7 cellular contexts compared by ENCODE assay signal in genomic region chrX:74421181-74422028, GRCh38. TPM values are rescaled to one million over a fixed set of nuclear protein-coding genes. Genes with fewer than 3 reads are reported as not detected.
DNase-seq lines count a peak whose midpoint lies in the region; ATAC-seq, FAIRE-seq and TF ChIP-seq lines count a peak whose summit lies in the region.

Gene SLC16A2, plus strand, starts transcription at chrX:74421493. Its CDS starts 145 bp downstream, at chrX:74421638.

- no peak within 1 kb of the TSS for H2BK12ac ChIP-seq in H1 (ENCODE audit: low read depth, low read length)

- H2BK5ac ChIP-seq in H1 (ENCODE audit: low read depth, low read length), result no peak within 1 kb of the TSS

- DNase-seq in GM13977 (ENCODE audit: low spot score) (peak; percentile 57), NCI-H1694 treated with DMSO at 0.1 percent for 48 hours (lab: John Stamatoyannopoulos, UW) (peak; percentile 78), H1 (ENCODE audit: low read depth in 1 of 2, low spot score in 2 of 2) (peak in 1 of 2 experiments; percentile 60), lung (ENCODE audit: low spot score) (peak; percentile 57)
- DNase-seq in activated CD4-positive, alpha-beta memory T cell treated with anti-CD3 and anti-CD28 coated beads, Interleukin-2, amount 10 ng/mL, durations not matched to agents 7 days and 5 days, result peak; percentile 16
- peak; percentile 42 for DNase-seq in stimulated activated CD8-positive, alpha-beta memory T cell treated with anti-CD3 and anti-CD28 coated beads, Interleukin-4, amount 100 ng/mL, for 48 hours

- no peak for TF ChIP-seq POLR2A in H1 (IDR thresholded peaks at IDR 0.05; ENCODE audit: control extremely low read depth in 1 of 2, low read depth in 2 of 2, low read length in 2 of 2)

- H3K18ac ChIP-seq in H1 (ENCODE audit: extremely low read depth, low read length), result peak within 1 kb of the TSS; percentile 60

- TF ChIP-seq CTCF in GM13977 (IDR thresholded peaks at IDR 0.05; ENCODE audit: extremely low read depth, insufficient read depth, missing control alignments) (no peak), H1 (IDR thresholded peaks at IDR 0.05; ENCODE audit: control extremely low read depth in 1 of 3, insufficient read depth in 1 of 3, low read depth in 1 of 3, low read length in 3 of 3) (no peak), lung (IDR thresholded peaks at IDR 0.05; ENCODE audit: control extremely low read depth, extremely low read depth) (no peak)

- FAIRE-seq in H1 (lab: Jason Lieb, UNC), result no peak

- no peak within 1 kb of the TSS for H2BK20ac ChIP-seq in H1 (ENCODE audit: low read length)

- H3K36me3 ChIP-seq in H1 (ENCODE audit: control insufficient read depth in 2 of 4, insufficient read depth in 4 of 4, low read length in 3 of 4) (no peaks in the 10 kb centered on the region), lung (ENCODE audit: control insufficient read depth in 2 of 2, insufficient read depth in 2 of 2, low read length in 2 of 2) (no peaks in the 10 kb centered on the region)

- CTCF ChIA-PET in activated CD4-positive, alpha-beta memory T cell treated with anti-CD3 and anti-CD28 coated beads, Interleukin-2, amount 10 ng/mL, durations not matched to agents 7 days and 5 days (lab: Charles Lee), result no interaction called here
- CTCF ChIA-PET in H1 (lab: Charles Lee; ENCODE audit: partially characterized antibody), result interaction anchor here (0.6 to 1.9 kb wide), 5 partner anchors 11 to 41 kb away, joined by 3 to 9 read pairs (median 4); no protein-coding TSS in a partner anchor

- WGBS in H1 (ENCODE audit: extremely low coverage in 1 of 2, insufficient coverage in 1 of 2, insufficient read length in 1 of 2, insufficient replicate concordance in 2 of 2, low coverage in 1 of 2, low lambda C conversion rate in 2 of 2, missing lambda C conversion rate in 1 of 2), 2 experiments, result 0% methylated on average over 2 of the region's 55 CpGs; no CpG with 5 or more reads in 1 of the 2 experiments
- WGBS in lung, 2 donors, result 1 to 33% methylated on average over 21 to 55 of the region's 55 CpGs

- H3K27ac Mint-ChIP-seq in activated CD4-positive, alpha-beta memory T cell treated with anti-CD3 and anti-CD28 coated beads, Interleukin-2, amount 10 ng/mL, durations not matched to agents 7 days and 5 days, result no peak within 1 kb of the TSS

- H3K4me3 ChIP-seq in H1 (ENCODE audit: extremely low read depth in 1 of 4, insufficient read depth in 2 of 4, low read depth in 3 of 4, low read length in 4 of 4) (peak within 1 kb of the TSS; percentile 55 to 73 (median 66)), lung (peak within 1 kb of the TSS; percentile 33)

- peaks cover 17% of the 10 kb centered on the region for H3K23me2 ChIP-seq in H1 (ENCODE audit: low read depth, low read length)

- peak within 1 kb of the TSS in 2 of 4 experiments; percentile 30 to 71; a peak in 4 of 7 replicates for H3K9ac ChIP-seq in H1 (replicated peaks in 1 of 4; ENCODE audit: extremely low read depth in 1 of 4, low read depth in 3 of 4, low read length in 3 of 4)

- H3K79me1 ChIP-seq in H1 (ENCODE audit: low read depth, low read length), result no peaks in the 10 kb centered on the region

- POLR2A ChIA-PET in activated CD4-positive, alpha-beta memory T cell treated with anti-CD3 and anti-CD28 coated beads, Interleukin-2, amount 10 ng/mL, durations not matched to agents 7 days and 5 days (lab: Charles Lee), result no interaction called here
- POLR2A ChIA-PET in H1 (lab: Charles Lee; ENCODE audit: partially characterized antibody), result interaction anchor here (1.3 to 1.8 kb wide), 2 partner anchors 11 to 114 kb away, joined by 4 to 7 read pairs; no protein-coding TSS in a partner anchor

- peak within 1 kb of the TSS; percentile 85; the same call in 1 of the 2 replicates for H4K8ac ChIP-seq in H1 (ENCODE audit: extremely low read depth, insufficient read depth, low read length)

- no peak for TF ChIP-seq RAD21 in H1 (IDR thresholded peaks at IDR 0.05 in 1 of 2, conservative IDR thresholded peaks at IDR 0.05 in 1 of 2; ENCODE audit: low read depth in 2 of 2, low read length in 2 of 2)

- H3K4me1 ChIP-seq in H1 (replicated peaks in 1 of 4; ENCODE audit: control insufficient read depth in 3 of 4, insufficient read depth in 4 of 4, low read length in 3 of 4) (peaks cover 0 to 8% (median 3%) of the 10 kb centered on the region in 4 experiments; a peak in 4 of 7 replicates), lung (ENCODE audit: control insufficient read depth in 2 of 2, insufficient read depth in 2 of 2, low read length in 2 of 2) (no peaks in the 10 kb centered on the region)

- peaks cover 5% of the 10 kb centered on the region for H3K4me1 Mint-ChIP-seq in activated CD4-positive, alpha-beta memory T cell treated with anti-CD3 and anti-CD28 coated beads, Interleukin-2, amount 10 ng/mL, durations not matched to agents 7 days and 5 days

- H3K27me3 Mint-ChIP-seq in activated CD4-positive, alpha-beta memory T cell treated with anti-CD3 and anti-CD28 coated beads, Interleukin-2, amount 10 ng/mL, durations not matched to agents 7 days and 5 days, result peaks cover 23% of the 10 kb centered on the region

- H4K5ac ChIP-seq in H1 (ENCODE audit: insufficient read length, low read depth, low read length), result no peak within 1 kb of the TSS

- peak within 1 kb of the TSS; percentile 5 for H3K14ac ChIP-seq in H1 (ENCODE audit: insufficient read length)

- no peak within 1 kb of the TSS for H3K4ac ChIP-seq in H1 (replicated peaks; ENCODE audit: insufficient read length, low read depth, low read length)

- no peak within 1 kb of the TSS for H2BK120ac ChIP-seq in H1 (replicated peaks; ENCODE audit: low read depth, low read length)

- peak within 1 kb of the TSS; percentile 88 to 96 for H3K4me2 ChIP-seq in H1 (ENCODE audit: insufficient read depth in 1 of 2, low read depth in 2 of 2, low read length in 2 of 2)

- H3K56ac ChIP-seq in H1 (replicated peaks; ENCODE audit: insufficient read length, low read depth, low read length), result no peak within 1 kb of the TSS

- in situ Hi-C loops in GM13977 (cut with MboI; ENCODE audit: low pct_unique_long_range_greater_than_20kb, low sequenced_read_pairs, unreplicated experiment), result no loop called here

- H3K9me3 ChIP-seq in H1 (ENCODE audit: insufficient read depth in 2 of 2, low read depth in 1 of 2, low read length in 1 of 2), result no peaks in the 10 kb centered on the region
- H3K9me3 ChIP-seq in lung (ENCODE audit: control insufficient read depth in 2 of 2, insufficient read depth in 1 of 2, low read length in 1 of 2), result peaks cover 0 to 4% of the 10 kb centered on the region in 2 donors

- H3K27ac ChIP-seq in H1 (ENCODE audit: low read depth, low read length), result no peak within 1 kb of the TSS; the same call in 1 of the 2 replicates
- H3K27ac ChIP-seq in lung (ENCODE audit: low read depth in 1 of 2, low read length in 1 of 2), result peak within 1 kb of the TSS; percentile 88 to 95

- no peak within 1 kb of the TSS for H4K91ac ChIP-seq in H1 (replicated peaks; ENCODE audit: insufficient read length, low read length)

- H2BK15ac ChIP-seq in H1 (ENCODE audit: low read length), result no peak within 1 kb of the TSS

- H4K20me1 ChIP-seq in H1 (replicated peaks in 1 of 2; ENCODE audit: control insufficient read depth in 1 of 2, insufficient read depth in 2 of 2, low read length in 2 of 2), result no peaks in the 10 kb centered on the region

- H3K23ac ChIP-seq in H1 (ENCODE audit: insufficient read length), result no peak within 1 kb of the TSS

- ATAC-seq in lung (ENCODE audit: insufficient read depth, low FRiP score) (peak; percentile 43), GM21447 (IDR thresholded peaks at IDR 0.05; ENCODE audit: unreplicated experiment) (no peak)

- H3K9me3 Mint-ChIP-seq in activated CD4-positive, alpha-beta memory T cell treated with anti-CD3 and anti-CD28 coated beads, Interleukin-2, amount 10 ng/mL, durations not matched to agents 7 days and 5 days, result no peaks in the 10 kb centered on the region

- no peak within 1 kb of the TSS for H2AK5ac ChIP-seq in H1 (ENCODE audit: low read depth, low read length)

- TF ChIP-seq EP300 in H1 (IDR thresholded peaks at IDR 0.05; ENCODE audit: borderline replicate concordance in 1 of 2, low read depth in 2 of 2, low read length in 2 of 2), result no peak

- no peaks in the 10 kb centered on the region for H3K36me3 Mint-ChIP-seq in activated CD4-positive, alpha-beta memory T cell treated with anti-CD3 and anti-CD28 coated beads, Interleukin-2, amount 10 ng/mL, durations not matched to agents 7 days and 5 days (ENCODE audit: low read depth)

- H3K4me3 Mint-ChIP-seq in activated CD4-positive, alpha-beta memory T cell treated with anti-CD3 and anti-CD28 coated beads, Interleukin-2, amount 10 ng/mL, durations not matched to agents 7 days and 5 days, result peak within 1 kb of the TSS; percentile 54

- no peak within 1 kb of the TSS for H2AFZ ChIP-seq in H1 (ENCODE audit: low read length)

- H3K27me3 ChIP-seq in H1 (replicated peaks in 1 of 4; ENCODE audit: control insufficient read depth in 3 of 4, extremely low read depth in 1 of 4, insufficient read depth in 3 of 4, low read length in 3 of 4) (no peaks in the 10 kb centered on the region; a peak in 1 of 7 replicates), lung (ENCODE audit: control insufficient read depth, insufficient read depth) (no peaks in the 10 kb centered on the region)

- no peaks in the 10 kb centered on the region for H3K79me2 ChIP-seq in H1 (ENCODE audit: control insufficient read depth in 1 of 2, insufficient read depth in 2 of 2, low read length in 2 of 2)

TF ChIP-seq in H1, 55 proteins besides CTCF, POLR2A, EP300 and RAD21 (continues in another document):
- TF ChIP-seq SRF (IDR thresholded peaks at IDR 0.05; ENCODE audit: low read depth, low read length) (no peak), EZH2 (IDR thresholded peaks at IDR 0.05; ENCODE audit: low read depth, low read length, severe bottlenecking) (no peak), CBX8 (IDR thresholded peaks at IDR 0.05; ENCODE audit: borderline replicate concordance, low read depth, low read length) (no peak), SIRT6 (IDR thresholded peaks at IDR 0.05; ENCODE audit: low read length) (no peak), SIN3A (conservative IDR thresholded peaks at IDR 0.05 in 1 of 2, IDR thresholded peaks at IDR 0.05 in 1 of 2; ENCODE audit: low read depth in 1 of 2, low read length in 2 of 2) (0 out of 4 replicates have a peak, but pooled peaks of 1 of the 2 experiments have one; percentile 8), NRF1 (IDR thresholded peaks at IDR 0.05; ENCODE audit: low read depth, low read length) (no peak)

RNA-seq across cellular contexts. Expression of gene SLC16A2, which starts in this region (rescaled TPM):
- under 1 TPM in 1 of 2 experiments, not detected in 1; 0.05 TPM for total RNA-seq in activated CD4-positive, alpha-beta memory T cell treated with anti-CD3 and anti-CD28 coated beads, Interleukin-2, amount 10 ng/mL, durations not matched to agents 7 days and 5 days
- total RNA-seq in H1 (2021; fragmentation: NEBNext Ultra II Directional; extraction: Animal tissue kit (Norgen Biotek cat#: 25700)), result 23.6 and 24.4 TPM in 2 replicates
- 28.3 and 32.2 TPM in 2 replicates for polyA plus RNA-seq in H1 (2011; rRNA removed)
- 21.7 TPM for polyA plus RNA-seq in H1 (2011; cell fraction: cytosol; rRNA removed)
- 26.4 TPM for polyA plus RNA-seq in H1 (2011; cell fraction: nucleus; rRNA removed)
- 21.9 to 26.7 TPM (median 23.2 TPM) in 4 replicates for polyA plus RNA-seq in H1 (2012, experiment 1 of 2)
- polyA plus RNA-seq in H1 (2012, experiment 2 of 2), result 22.7 TPM
- 35.3 TPM for polyA plus RNA-seq in H1 (2013, experiment 1 of 2)
- 37.9 TPM for polyA plus RNA-seq in H1 (2013, experiment 2 of 2)
- polyA minus RNA-seq in H1 (2011; rRNA and poly(A)+ RNA removed), result 46.3 and 48.4 TPM in 2 replicates
- 24.7 TPM for polyA minus RNA-seq in H1 (2011; cell fraction: cytosol; rRNA and poly(A)+ RNA removed)
- polyA minus RNA-seq in H1 (2011; cell fraction: nucleus; rRNA and poly(A)+ RNA removed), result 14.9 TPM
- total RNA-seq in lung, result 10 to 100 TPM; 12.1 to 13.4 TPM
- 1 to 10 TPM; 2.1 to 4.5 TPM for polyA plus RNA-seq in lung

Comparison
In these comparisons a context has a peak if more than half of its experiments do, and no peak if none do; other contexts are left out.
1. RNA of gene SLC16A2 (total RNA-seq): 23.6 to 24.4 TPM in H1 and 12.1 to 13.4 TPM in lung; 0.05 TPM in activated CD4-positive, alpha-beta memory T cell treated with anti-CD3 and anti-CD28 coated beads, Interleukin-2, amount 10 ng/mL, durations not matched to agents 7 days and 5 days; every median in the first group is over 10 times any median in the second.
2. Peak in DNase-seq in activated CD4-positive, alpha-beta memory T cell treated with anti-CD3 and anti-CD28 coated beads, Interleukin-2, amount 10 ng/mL, durations not matched to agents 7 days and 5 days; RNA of the gene not detected or under 1 TPM.